ENCODE assay signal across 8 cellular contexts in the genomic region with DNA sequence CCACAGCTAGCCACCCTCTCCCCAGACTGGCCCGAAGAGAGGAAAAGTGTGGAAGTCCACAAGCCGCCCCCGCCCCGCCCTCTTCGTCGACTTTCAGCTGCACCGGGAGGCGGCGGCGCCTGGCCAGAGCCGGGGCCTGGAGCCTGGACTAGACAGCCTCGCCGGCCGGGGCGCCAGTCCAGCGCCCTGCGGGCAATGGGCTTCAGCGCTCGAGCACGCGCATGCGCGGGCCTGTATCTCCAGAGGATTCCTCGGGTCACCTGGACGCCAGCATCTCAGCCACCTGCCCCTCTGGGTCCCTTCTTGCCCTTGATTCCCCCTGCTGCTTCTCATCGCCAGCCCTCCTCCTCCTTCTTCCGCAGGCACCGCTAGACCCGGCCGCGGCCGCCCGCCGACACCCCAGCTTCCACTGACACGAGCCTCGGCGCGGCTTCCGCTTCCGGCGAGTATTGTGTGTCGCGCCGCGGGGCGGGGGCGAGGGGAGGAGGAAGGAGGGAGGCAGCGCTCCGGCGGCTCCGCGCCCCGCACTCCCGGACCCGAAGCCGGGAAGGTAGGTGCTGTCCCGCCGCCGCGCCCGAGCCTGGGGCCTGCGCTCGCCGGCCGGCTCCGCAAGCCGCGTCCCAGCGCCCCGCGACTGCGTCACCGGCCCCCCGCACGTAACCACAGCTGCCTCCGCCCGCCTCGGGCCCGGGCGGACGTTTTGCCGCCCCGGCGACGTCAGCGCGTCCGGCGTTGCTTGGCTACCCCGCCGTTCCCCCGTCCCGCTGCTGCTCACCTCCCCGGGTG. TPM values are rescaled to one million over a fixed set of nuclear protein-coding genes. Genes with fewer than 3 reads are reported as not detected.
DNase-seq lines count a peak whose midpoint lies in the region; ATAC-seq and TF ChIP-seq lines count a peak whose summit lies in the region.

A gene (plus strand): TSS at position 482 of the 786 bp plus-strand sequence. CDS start 2,391 bp downstream, outside the sequence.

- H3K36me3 Mint-ChIP-seq in activated naive CD8-positive, alpha-beta T cell treated with anti-CD3 and anti-CD28 coated beads, Interleukin-2, amount 50 U/mL, for 24 hours (ENCODE audit: low read depth) = peaks cover 50% of the 10 kb centered on the region

- peak within 1 kb of the TSS; percentile 97 for H3K27ac Mint-ChIP-seq in activated naive CD8-positive, alpha-beta T cell treated with anti-CD3 and anti-CD28 coated beads, Interleukin-2, amount 50 U/mL, for 24 hours

- H3K4me1 Mint-ChIP-seq in activated naive CD8-positive, alpha-beta T cell treated with anti-CD3 and anti-CD28 coated beads, Interleukin-2, amount 50 U/mL, for 24 hours = peaks cover 59% of the 10 kb centered on the region

- H2BK5ac ChIP-seq in trophoblast cell (ENCODE audit: low read depth, low read length, poor library complexity) = peak within 1 kb of the TSS; percentile 92

- H3K4me3 Mint-ChIP-seq in activated naive CD8-positive, alpha-beta T cell treated with anti-CD3 and anti-CD28 coated beads, Interleukin-2, amount 50 U/mL, for 24 hours = peak within 1 kb of the TSS; percentile 97

- H3K79me2 ChIP-seq in trophoblast cell (ENCODE audit: control insufficient read depth, insufficient read depth, low read length, poor library complexity) = peaks cover 17% of the 10 kb centered on the region

- peak within 1 kb of the TSS; percentile 94 for H3K27ac ChIP-seq in trophoblast cell (ENCODE audit: low read depth, low read length)
- H3K27ac ChIP-seq in tibial nerve = peak within 1 kb of the TSS; percentile 96 to 99 (median 96)

- no peaks in the 10 kb centered on the region for H3K9me3 Mint-ChIP-seq in activated naive CD8-positive, alpha-beta T cell treated with anti-CD3 and anti-CD28 coated beads, Interleukin-2, amount 50 U/mL, for 24 hours

- peak within 1 kb of the TSS; percentile 88 for H3K4ac ChIP-seq in trophoblast cell (ENCODE audit: low read depth, low read length)

- H3K9ac ChIP-seq in trophoblast cell (ENCODE audit: low read length) = peak within 1 kb of the TSS; percentile 97

- peak; percentile 39 to 92 for TF ChIP-seq EP300 in tibial nerve (IDR thresholded peaks at IDR 0.05)

- H3K4me3 ChIP-seq in GM12875 (ENCODE audit: low read depth, low read length) = peak within 1 kb of the TSS; percentile 62
- peak within 1 kb of the TSS; percentile 84 for H3K4me3 ChIP-seq in trophoblast cell (ENCODE audit: low read depth, low read length)
- peak within 1 kb of the TSS; percentile 82 to 95 (median 88) for H3K4me3 ChIP-seq in tibial nerve

- WGBS in trophoblast cell (ENCODE audit: extremely low coverage, insufficient coverage, insufficient read length) = no CpG with 5 or more reads among the region's 94 CpGs
- 1% methylated on average over 50 to 57 of the region's 94 CpGs for WGBS in tibial nerve, 2 donors

- peak within 1 kb of the TSS; percentile 99 for H3K4me2 ChIP-seq in trophoblast cell (ENCODE audit: low read length)

- no peaks in the 10 kb centered on the region for H3K27me3 Mint-ChIP-seq in activated naive CD8-positive, alpha-beta T cell treated with anti-CD3 and anti-CD28 coated beads, Interleukin-2, amount 50 U/mL, for 24 hours

- H4K91ac ChIP-seq in trophoblast cell (ENCODE audit: low read depth, low read length) = peak within 1 kb of the TSS; percentile 79

- H3K79me1 ChIP-seq in trophoblast cell (ENCODE audit: low read length) = peaks cover 14% of the 10 kb centered on the region

- H3K36me3 ChIP-seq in trophoblast cell (ENCODE audit: control insufficient read depth in 1 of 2, insufficient read depth in 2 of 2, low read length in 2 of 2) = peaks cover 10 to 18% of the 10 kb centered on the region in 2 experiments
- H3K36me3 ChIP-seq in tibial nerve = peaks cover 0 to 27% (median 12%) of the 10 kb centered on the region in 3 donors

- no peaks in the 10 kb centered on the region for H3K27me3 ChIP-seq in trophoblast cell (ENCODE audit: insufficient read depth, low read length)
- H3K27me3 ChIP-seq in tibial nerve = no peaks in the 10 kb centered on the region

- peak; percentile 75 to 89 for TF ChIP-seq POLR2A in tibial nerve (IDR thresholded peaks at IDR 0.05)

- H3K14ac ChIP-seq in trophoblast cell (ENCODE audit: low read length) = peak within 1 kb of the TSS; percentile 90

- H3K18ac ChIP-seq in trophoblast cell (ENCODE audit: low read length) = peak within 1 kb of the TSS; percentile 72

- peak within 1 kb of the TSS; percentile 37 for H2AFZ ChIP-seq in trophoblast cell (ENCODE audit: insufficient read depth, low read length, poor library complexity)

- intact Hi-C loops in Right ventricle myocardium superior (cut with DNase I) = no loop called here

- peak within 1 kb of the TSS; percentile 97 for H4K8ac ChIP-seq in trophoblast cell (ENCODE audit: low read depth, low read length)

- peak within 1 kb of the TSS; percentile 74 for H4K12ac ChIP-seq in trophoblast cell (ENCODE audit: low read depth, low read length)

- ATAC-seq in HG02759 (IDR thresholded peaks at IDR 0.05; ENCODE audit: unreplicated experiment) (peak; percentile 76), Right ventricle myocardium superior (ENCODE audit: poor library complexity) (peak; percentile 92)
- peak; percentile 65 for ATAC-seq in activated naive CD8-positive, alpha-beta T cell treated with anti-CD3 and anti-CD28 coated beads, Interleukin-2, amount 50 U/mL, for 24 hours

- H3K9me3 ChIP-seq in trophoblast cell (ENCODE audit: insufficient read depth, low read depth, low read length) (no peaks in the 10 kb centered on the region), tibial nerve (no peaks in the 10 kb centered on the region)

- H2AK5ac ChIP-seq in trophoblast cell (ENCODE audit: low read length) = peak within 1 kb of the TSS; percentile 44

- H2BK120ac ChIP-seq in trophoblast cell (ENCODE audit: insufficient read depth, low read length, poor library complexity) = peak within 1 kb of the TSS; percentile 89

- peaks cover 0 to 5% of the 10 kb centered on the region in 2 experiments for H3K4me1 ChIP-seq in trophoblast cell (ENCODE audit: control insufficient read depth in 1 of 2, insufficient read depth in 2 of 2, low read length in 2 of 2)
- peaks cover 0 to 45% (median 20%) of the 10 kb centered on the region in 4 donors for H3K4me1 ChIP-seq in tibial nerve

- H2BK12ac ChIP-seq in trophoblast cell (ENCODE audit: low read length) = peak within 1 kb of the TSS; percentile 29

- TF ChIP-seq CTCF in GM12875 (IDR thresholded peaks at IDR 0.05; ENCODE audit: borderline replicate concordance, insufficient read depth, low read depth, low read length) (no peak), tibial nerve (IDR thresholded peaks at IDR 0.05) (peak in 1 of 5 experiments; percentile 39)

- DNase-seq in NCI-H1417 (lab: John Stamatoyannopoulos, UW) (peak; percentile 79 to 92 (median 91)), T follicular helper cell (ENCODE audit: low read depth) (peak; percentile 87), Right ventricle myocardium superior (peak; percentile 95), trophoblast cell (peak; percentile 88), tibial nerve (ENCODE audit: low spot score in 2 of 2) (peak; percentile 78 to 85)
- peak; percentile 87 for DNase-seq in activated naive CD8-positive, alpha-beta T cell treated with anti-CD3 and anti-CD28 coated beads, Interleukin-2, amount 50 U/mL, for 24 hours

- H3K23ac ChIP-seq in trophoblast cell (ENCODE audit: low read length) = no peak within 1 kb of the TSS

RNA-seq across cellular contexts. Expression of the gene that starts here (rescaled TPM):
- total RNA-seq in Right ventricle myocardium superior = 6.2 TPM
- 14.4 and 14.8 TPM in 2 replicates for polyA plus RNA-seq in trophoblast cell (2013)
- 10 to 100 TPM in 3 of 4 donors, 1 to 10 TPM in 1; 8.1 to 22.2 (median 13.9) TPM for total RNA-seq in tibial nerve

Comparison
In these comparisons a context has a peak if more than half of its experiments do, and no peak if none do; other contexts are left out.
1. Peak in every context shown above with its lines: DNase-seq, ATAC-seq, H3K4me3 ChIP-seq and H3K27ac ChIP-seq.